ENCODE assay signal across 16 cellular contexts in genomic region chr2:237570776-237571335, GRCh38. TPM values are rescaled to one million over a fixed set of nuclear protein-coding genes. Genes with fewer than 3 reads are reported as not detected.
A peak's percentile ranks its signal among the peaks of the same experiment; 100 is the strongest.
DNase-seq lines count a peak whose midpoint lies in the region; ATAC-seq and TF ChIP-seq lines count a peak whose summit lies in the region.
"Had no signal": no experiment of that assay in that cellular context is flagged by ENCODE, and none has a peak within 500 bp of the region (broad histone marks: within the 10 kb centered on the region; RNA-seq: fewer than 3 reads in every experiment).

No MANE protein-coding gene starts in this region.

- H3K4me3 ChIP-seq in IMR-90 (ENCODE audit: insufficient read depth, low read depth, low read length) (no peak overlapping the region), osteoblast (ENCODE audit: insufficient read depth, low read length) (no peak overlapping the region), aorta (ENCODE audit: low read length in 2 of 2) (no peak overlapping the region)
- H3K4me3 ChIP-seq: BLaER1 had no signal

- H3K14ac ChIP-seq in IMR-90 (replicated peaks; ENCODE audit: low read depth, low read length): no peak overlapping the region

- no peak for TF ChIP-seq POLR2A in IMR-90 (IDR thresholded peaks at IDR 0.05; ENCODE audit: low read depth, low read length)

- TF ChIP-seq CTCF in IMR-90 (conservative IDR thresholded peaks at IDR 0.05; ENCODE audit: low read depth, low read length): no peak
- no peak for TF ChIP-seq CTCF in osteoblast (IDR thresholded peaks at IDR 0.05; ENCODE audit: extremely low read depth, low read depth, low read length)

- no peaks in the 10 kb centered on the region for H4K20me1 ChIP-seq in IMR-90 (ENCODE audit: insufficient read depth, low read length)
- no peaks in the 10 kb centered on the region for H4K20me1 ChIP-seq in osteoblast (ENCODE audit: insufficient read depth, low read length)

- no peak overlapping the region for H4K8ac ChIP-seq in IMR-90 (ENCODE audit: low read depth in 2 of 2, low read length in 2 of 2)

- H4K5ac ChIP-seq in IMR-90 (ENCODE audit: low read depth, low read length): no peak overlapping the region

- H2AFZ ChIP-seq in IMR-90 (replicated peaks; ENCODE audit: low read length, poor library complexity) (no peak overlapping the region), osteoblast (ENCODE audit: low read length) (no peak overlapping the region)

- intact Hi-C loops in IMR-90 (cut with micrococcal nuclease): no loop called here
- intact Hi-C loops in aorta (cut with DNase I): loop anchor here (2.0 to 10.0 kb wide), 3 partner anchors 58 to 416 kb away; no protein-coding TSS in a partner anchor

- no peaks in the 10 kb centered on the region for H3K79me2 ChIP-seq in osteoblast (ENCODE audit: insufficient read depth, low read length)

- no peaks in the 10 kb centered on the region for H3K4me1 Mint-ChIP-seq in activated CD4-positive, alpha-beta memory T cell treated with anti-CD3 and anti-CD28 coated beads, Interleukin-2, amount 10 ng/mL, durations not matched to agents 7 days and 5 days

- H2BK20ac ChIP-seq in IMR-90 (ENCODE audit: low read depth, low read length): no peak overlapping the region

- H2BK5ac ChIP-seq in IMR-90 (ENCODE audit: low read depth, low read length, poor library complexity, severe bottlenecking): no peak overlapping the region

- H3K9ac ChIP-seq in IMR-90 (ENCODE audit: low read depth, low read length): no peak overlapping the region
- H3K9ac ChIP-seq: BLaER1 had no signal

- peaks cover 6% of the 10 kb centered on the region for H3K27me3 Mint-ChIP-seq in activated CD4-positive, alpha-beta memory T cell treated with anti-CD3 and anti-CD28 coated beads, Interleukin-2, amount 10 ng/mL, durations not matched to agents 7 days and 5 days

- no peak for TF ChIP-seq RAD21 in IMR-90 (IDR thresholded peaks at IDR 0.05; ENCODE audit: low read length)

- H3K27ac ChIP-seq in IMR-90 (ENCODE audit: insufficient read depth, low read length): no peak overlapping the region
- H3K27ac ChIP-seq in osteoblast (ENCODE audit: low read depth, low read length): no peak overlapping the region
- no peak overlapping the region for H3K27ac ChIP-seq in aorta (ENCODE audit: low read depth in 1 of 2, low read length in 2 of 2)
- H3K27ac ChIP-seq: BLaER1, HL-60 had no signal

- no peaks in the 10 kb centered on the region for H3K9me3 Mint-ChIP-seq in activated CD4-positive, alpha-beta memory T cell treated with anti-CD3 and anti-CD28 coated beads, Interleukin-2, amount 10 ng/mL, durations not matched to agents 7 days and 5 days
- H3K9me3 Mint-ChIP-seq: CD8-positive, alpha-beta memory T cell had no signal

- POLR2A ChIA-PET in IMR-90 (lab: Charles Lee; ENCODE audit: unreplicated experiment): no interaction called here
- POLR2A ChIA-PET in activated CD4-positive, alpha-beta memory T cell treated with anti-CD3 and anti-CD28 coated beads, Interleukin-2, amount 10 ng/mL, durations not matched to agents 7 days and 5 days (lab: Charles Lee): no interaction called here

- dilution Hi-C loops in IMR-90 (cut with HindIII; ENCODE audit: low sequenced_read_pairs, unreplicated experiment): no loop called here

- ATAC-seq in IMR-90 (ENCODE audit: low read depth) (no peak), left lobe of liver (no peak), aorta (ENCODE audit: low FRiP score) (no peak)

- no peaks in the 10 kb centered on the region for H3K36me3 Mint-ChIP-seq in activated CD4-positive, alpha-beta memory T cell treated with anti-CD3 and anti-CD28 coated beads, Interleukin-2, amount 10 ng/mL, durations not matched to agents 7 days and 5 days (ENCODE audit: low read depth)
- H3K36me3 Mint-ChIP-seq: CD8-positive, alpha-beta memory T cell had no signal

- in situ Hi-C loops in IMR-90 (cut with MboI; ENCODE audit: low sequenced_read_pairs): loop anchor here (5.0 to 25.0 kb wide), 4 partner anchors 156 to 1234 kb away; partner anchors contain the start of gene COL6A3

- no peak overlapping the region for H3K18ac ChIP-seq in IMR-90 (ENCODE audit: low read depth, low read length)

- no peak overlapping the region for H3K27ac Mint-ChIP-seq in activated CD4-positive, alpha-beta memory T cell treated with anti-CD3 and anti-CD28 coated beads, Interleukin-2, amount 10 ng/mL, durations not matched to agents 7 days and 5 days
- H3K27ac Mint-ChIP-seq: CD8-positive, alpha-beta memory T cell had no signal

- no peak overlapping the region for H2BK120ac ChIP-seq in IMR-90 (ENCODE audit: low read depth, low read length)

- H3K4me3 Mint-ChIP-seq in activated CD4-positive, alpha-beta memory T cell treated with anti-CD3 and anti-CD28 coated beads, Interleukin-2, amount 10 ng/mL, durations not matched to agents 7 days and 5 days: no peak overlapping the region
- H3K4me3 Mint-ChIP-seq: CD8-positive, alpha-beta memory T cell had no signal

- WGBS in IMR-90 (ENCODE audit: extremely low coverage in 2 of 2, insufficient read length in 1 of 2), 2 experiments: 90% methylated on average over 4 of the region's 9 CpGs; no CpG with 5 or more reads in 1 of the 2 experiments
- WGBS in aorta, 2 donors: 85 to 90% methylated on average over 9 of the region's 9 CpGs

- no peak overlapping the region for H3K56ac ChIP-seq in IMR-90 (ENCODE audit: extremely low read depth, insufficient read depth, low read length)

- H4K91ac ChIP-seq in IMR-90 (ENCODE audit: insufficient read depth, low read depth, low read length): no peak overlapping the region

- 0 out of 2 replicates have a peak, but pooled peaks cover 3% of the 10 kb centered on the region for H3K9me1 ChIP-seq in IMR-90 (ENCODE audit: insufficient read depth, low read length)

- H2AK5ac ChIP-seq in IMR-90 (ENCODE audit: low read depth, low read length): peak overlapping the region; percentile 40; the same call in 1 of the 2 replicates

- H3K23ac ChIP-seq in IMR-90 (ENCODE audit: low read depth, low read length): no peak overlapping the region

- no peak for DNase-seq in IMR-90
- DNase-seq in left lobe of liver (ENCODE audit: low spot score): peak; percentile 38
- peak; percentile 62 for DNase-seq in osteoblast (ENCODE audit: insufficient read length, low spot score, missing footprints)
- DNase-seq in aorta: peak; percentile 29 to 72
- DNase-seq in stimulated activated CD4-positive, alpha-beta T cell treated with anti-CD3 and anti-CD28 coated beads, Interleukin-4, amount 100 ng/mL, for 1 hour: no peak
- no peak for DNase-seq in cerebellar cortex (ENCODE audit: low spot score)
- no peak for DNase-seq in activated CD4-positive, alpha-beta memory T cell treated with anti-CD3 and anti-CD28 coated beads, Interleukin-2, amount 10 ng/mL, durations not matched to agents 7 days and 5 days
- DNase-seq: 8988T; AML-193; Caco-2; CD8-positive, alpha-beta memory T cell; DND-41; GDM1 had no signal

- H3K36me3 ChIP-seq in IMR-90 (ENCODE audit: control insufficient read depth, insufficient read depth, low read length) (no peaks in the 10 kb centered on the region), osteoblast (ENCODE audit: insufficient read depth, low read length) (no peaks in the 10 kb centered on the region), aorta (ENCODE audit: control insufficient read depth in 1 of 2, insufficient read depth in 2 of 2, low read length in 1 of 2) (no peaks in the 10 kb centered on the region)

- H3K9me3 ChIP-seq in IMR-90 (ENCODE audit: control insufficient read depth, insufficient read depth, low read length): no peaks in the 10 kb centered on the region
- H3K9me3 ChIP-seq in osteoblast (ENCODE audit: low read depth, low read length): no peaks in the 10 kb centered on the region
- H3K9me3 ChIP-seq in aorta (ENCODE audit: control insufficient read depth, low read length): no peaks in the 10 kb centered on the region
- H3K9me3 ChIP-seq: BLaER1, Caco-2 had no signal

- peaks cover 0 to 8% of the 10 kb centered on the region in 2 experiments; a peak in 1 of 4 replicates for H3K79me1 ChIP-seq in IMR-90 (ENCODE audit: low read depth in 1 of 2, low read length in 2 of 2)

- H3K4me1 ChIP-seq in IMR-90 (ENCODE audit: control insufficient read depth, insufficient read depth, low read length): peaks cover 7% of the 10 kb centered on the region; the same call in 1 of the 2 replicates
- peaks cover 4% of the 10 kb centered on the region for H3K4me1 ChIP-seq in osteoblast (ENCODE audit: insufficient read depth, low read length)
- no peaks in the 10 kb centered on the region for H3K4me1 ChIP-seq in aorta (ENCODE audit: control insufficient read depth in 1 of 2, insufficient read depth in 2 of 2, low read length in 2 of 2)
- H3K4me1 ChIP-seq: Caco-2 had no signal

- CTCF ChIA-PET in IMR-90 (lab: Yijun Ruan, JAX): interaction anchor here (0.6 to 3.6 kb wide), 6 partner anchors 37 to 475 kb away, joined by 3 to 53 read pairs (median 4); partner anchors contain the start of gene COL6A3
- CTCF ChIA-PET in activated CD4-positive, alpha-beta memory T cell treated with anti-CD3 and anti-CD28 coated beads, Interleukin-2, amount 10 ng/mL, durations not matched to agents 7 days and 5 days (lab: Charles Lee): interaction anchor here (1.0 to 6.3 kb wide), 10 partner anchors 9 to 174 kb away, joined by 3 to 186 read pairs (median 6); no protein-coding TSS in a partner anchor

- H3K4ac ChIP-seq in IMR-90 (ENCODE audit: low read depth, low read length): no peak overlapping the region

- H2AK9ac ChIP-seq in IMR-90 (replicated peaks; ENCODE audit: low read depth, low read length, poor library complexity): peak overlapping the region; percentile 61

- no peak overlapping the region for H2BK15ac ChIP-seq in IMR-90 (ENCODE audit: low read depth, low read length)

- no peaks in the 10 kb centered on the region for H3K27me3 ChIP-seq in IMR-90 (ENCODE audit: control insufficient read depth, insufficient read depth, low read length)
- no peaks in the 10 kb centered on the region for H3K27me3 ChIP-seq in osteoblast (ENCODE audit: insufficient read depth, low read length)
- no peaks in the 10 kb centered on the region for H3K27me3 ChIP-seq in aorta (ENCODE audit: control insufficient read depth in 1 of 2, insufficient read depth in 2 of 2, low read length in 1 of 2)
- H3K27me3 ChIP-seq: BLaER1 had no signal

- BruUV-seq in IMR-90 (replicated peaks; lab: Mats Ljungman, UMichigan): no TSS peak

- no peak overlapping the region for H3K4me2 ChIP-seq in IMR-90 (ENCODE audit: low read depth, low read length)
- H3K4me2 ChIP-seq in osteoblast (ENCODE audit: insufficient read depth, low read length): no peak overlapping the region

RNA-seq across cellular contexts. Expression of gene PRLH, which starts 4.5 kb away (rescaled TPM):
- total RNA-seq in IMR-90 (2012; rRNA removed) (not detected in 2 replicates), left lobe of liver (not detected), osteoblast (not detected in 2 replicates), aorta (not detected)
- polyA plus RNA-seq in IMR-90 (2012; rRNA removed) (not detected in 2 replicates), aorta (not detected)
- polyA plus RNA-seq in IMR-90 (2012; cell fraction: cytosol; rRNA removed): not detected in 2 replicates
- polyA plus RNA-seq in IMR-90 (2012; cell fraction: nucleus; rRNA removed; ENCODE audit: low replicate concordance): not detected in 2 replicates
- total RNA-seq in activated CD4-positive, alpha-beta memory T cell treated with anti-CD3 and anti-CD28 coated beads, Interleukin-2, amount 10 ng/mL, durations not matched to agents 7 days and 5 days: not detected
- total RNA-seq: Caco-2; CD8-positive, alpha-beta memory T cell; H4 had no signal
- polyA plus RNA-seq: CD8-positive, alpha-beta memory T cell had no signal

RNA-seq across cellular contexts. Expression of gene RAB17, which starts 19.7 kb away (rescaled TPM):
- not detected in 2 replicates for total RNA-seq in IMR-90 (2012; rRNA removed)
- polyA plus RNA-seq in IMR-90 (2012; rRNA removed): 0.17 and 0.41 TPM in 2 replicates
- 0.05 and 0.34 TPM in 2 replicates for polyA plus RNA-seq in IMR-90 (2012; cell fraction: cytosol; rRNA removed)
- polyA plus RNA-seq in IMR-90 (2012; cell fraction: nucleus; rRNA removed; ENCODE audit: low replicate concordance): 1.9 and 2.9 TPM in 2 replicates
- total RNA-seq in left lobe of liver: 88.5 TPM
- total RNA-seq in osteoblast: 0.36 TPM in 1 of 2 replicates, not detected in the other
- total RNA-seq in aorta: 1 to 10 TPM; 3.7 to 4.5 TPM
- 10 to 100 TPM; 11.1 to 22.3 TPM for polyA plus RNA-seq in aorta
- not detected for total RNA-seq in activated CD4-positive, alpha-beta memory T cell treated with anti-CD3 and anti-CD28 coated beads, Interleukin-2, amount 10 ng/mL, durations not matched to agents 7 days and 5 days
- total RNA-seq: CD8-positive, alpha-beta memory T cell; H4 had no signal
- polyA plus RNA-seq: CD8-positive, alpha-beta memory T cell had no signal

RNA-seq across cellular contexts. Expression of gene LRRFIP1, which starts 56.5 kb away (rescaled TPM):
- total RNA-seq in IMR-90 (2012; rRNA removed): 52.2 and 63.0 TPM in 2 replicates
- polyA plus RNA-seq in IMR-90 (2012; rRNA removed): 47.4 and 54.4 TPM in 2 replicates
- 22.4 and 32.2 TPM in 2 replicates for polyA plus RNA-seq in IMR-90 (2012; cell fraction: cytosol; rRNA removed)
- 26.6 and 80.9 TPM in 2 replicates for polyA plus RNA-seq in IMR-90 (2012; cell fraction: nucleus; rRNA removed; ENCODE audit: low replicate concordance)
- 33.6 TPM for total RNA-seq in left lobe of liver
- total RNA-seq in osteoblast: 48.3 and 51.8 TPM in 2 replicates
- 100 to 1,000 TPM; 234 to 348 TPM for total RNA-seq in aorta
- 100 to 1,000 TPM; 100 to 105 TPM for polyA plus RNA-seq in aorta
- total RNA-seq in activated CD4-positive, alpha-beta memory T cell treated with anti-CD3 and anti-CD28 coated beads, Interleukin-2, amount 10 ng/mL, durations not matched to agents 7 days and 5 days: 100 to 1,000 TPM; 242 to 248 TPM

Comparison
In these comparisons a context has a peak if more than half of its experiments do, and no peak if none do; other contexts are left out.
1. DNase-seq: peak in left lobe of liver (single experiment), osteoblast (single experiment) and aorta (2 of 2); none in IMR-90 (single experiment), stimulated activated CD4-positive, alpha-beta T cell treated with anti-CD3 and anti-CD28 coated beads, Interleukin-4, amount 100 ng/mL, for 1 hour (single experiment), cerebellar cortex (single experiment) and activated CD4-positive, alpha-beta memory T cell treated with anti-CD3 and anti-CD28 coated beads, Interleukin-2, amount 10 ng/mL, durations not matched to agents 7 days and 5 days (single experiment).
2. RNA of gene RAB17, which starts 19.7 kb away (total RNA-seq): 88.5 TPM in left lobe of liver (single experiment); 3.7 to 4.5 TPM in aorta, 0.36 TPM in osteoblast, not detected in IMR-90 and not detected in activated CD4-positive, alpha-beta memory T cell treated with anti-CD3 and anti-CD28 coated beads, Interleukin-2, amount 10 ng/mL, durations not matched to agents 7 days and 5 days; every median in the first group is over 10 times any median in the second.